8 cellular contexts compared by ENCODE assay signal in genomic region chr19:19034204-19034624, GRCh38. TPM values are rescaled to one million over a fixed set of nuclear protein-coding genes. Genes with fewer than 3 reads are reported as not detected.
DNase-seq lines count a peak whose midpoint lies in the region; ATAC-seq and TF ChIP-seq lines count a peak whose summit lies in the region.

No MANE protein-coding gene starts in this region.

- peaks cover 39% of the 10 kb centered on the region for H3K4me1 Mint-ChIP-seq in activated naive CD4-positive, alpha-beta T cell treated with anti-CD3 and anti-CD28 coated beads for 36 hours (ENCODE audit: low read depth)

- H3K4me1 ChIP-seq in BE2C (no peaks in the 10 kb centered on the region), MM.1S (ENCODE audit: low read length) (peaks cover 3% of the 10 kb centered on the region; the same call in 1 of the 2 replicates), SJSA1 (replicated peaks) (peaks cover 13% of the 10 kb centered on the region), urinary bladder (ENCODE audit: insufficient read depth) (peaks cover 2% of the 10 kb centered on the region)

- TF ChIP-seq CTCF in BE2C (IDR thresholded peaks at IDR 0.05; ENCODE audit: low read depth, low read length) (no peak), MM.1S (IDR thresholded peaks at IDR 0.05; ENCODE audit: low read length) (no peak)

- H3K36me3 Mint-ChIP-seq in activated naive CD4-positive, alpha-beta T cell treated with anti-CD3 and anti-CD28 coated beads for 36 hours (ENCODE audit: low read depth) = peaks cover 26% of the 10 kb centered on the region

- H3K4me2 ChIP-seq in MM.1S (ENCODE audit: low read depth, low read length) = peak overlapping the region; percentile 84

- H3K79me2 ChIP-seq in MM.1S (ENCODE audit: low read length) = peaks cover 86% of the 10 kb centered on the region

- H3K36me3 ChIP-seq in BE2C (peaks cover 52% of the 10 kb centered on the region), MM.1S (replicated peaks; ENCODE audit: insufficient read depth, low read length) (0 out of 2 replicates have a peak, but pooled peaks cover 5% of the 10 kb centered on the region), SJSA1 (peaks cover 53% of the 10 kb centered on the region), urinary bladder (ENCODE audit: insufficient read depth) (no peaks in the 10 kb centered on the region)

- peak overlapping the region; percentile 69 for H3K27ac Mint-ChIP-seq in activated naive CD4-positive, alpha-beta T cell treated with anti-CD3 and anti-CD28 coated beads for 36 hours

- no peaks in the 10 kb centered on the region for H3K9me2 ChIP-seq in MM.1S (replicated peaks; ENCODE audit: insufficient read depth, low read length)

- H3K27ac ChIP-seq in MM.1S (ENCODE audit: low read length) (peak overlapping the region; percentile 89), SJSA1 (peak overlapping the region; percentile 91), urinary bladder (ENCODE audit: low read depth) (no peak overlapping the region)

- H3K9me3 ChIP-seq in BE2C = no peaks in the 10 kb centered on the region
- H3K9me3 ChIP-seq in MM.1S (replicated peaks; ENCODE audit: insufficient read depth, low read length) = no peaks in the 10 kb centered on the region
- 0 out of 2 replicates have a peak, but pooled peaks cover 3% of the 10 kb centered on the region for H3K9me3 ChIP-seq in SJSA1 (replicated peaks)

- peak; percentile 78 for DNase-seq in BE2C
- DNase-seq in MM.1S = peak; percentile 91
- DNase-seq in SJSA1 (ENCODE audit: low read depth in 1 of 2, low spot score in 2 of 2) = peak in 1 of 2 experiments; percentile 68
- peak; percentile 84 for DNase-seq in activated naive CD4-positive, alpha-beta T cell treated with anti-CD3 and anti-CD28 coated beads for 36 hours
- peak; percentile 81 for DNase-seq in germinal center (ENCODE audit: low spot score)
- DNase-seq in posterior vena cava (ENCODE audit: low spot score) = peak; percentile 80

- intact Hi-C loops in activated naive CD4-positive, alpha-beta T cell treated with anti-CD3 and anti-CD28 coated beads for 36 hours (cut with micrococcal nuclease) = loop anchor here (5.0 kb wide), 1 partner anchor 103 kb away; the partner anchor contains the start of gene TMEM161A
- intact Hi-C loops in posterior vena cava (cut with DNase I) = no loop called here

- H3K4me3 Mint-ChIP-seq in activated naive CD4-positive, alpha-beta T cell treated with anti-CD3 and anti-CD28 coated beads for 36 hours = peak overlapping the region; percentile 82

- no peaks in the 10 kb centered on the region for H4K20me1 ChIP-seq in MM.1S (ENCODE audit: insufficient read depth, low read length)

- WGBS in urinary bladder = 8% methylated on average over 10 of the region's 10 CpGs

- CTCF ChIA-PET in activated naive CD4-positive, alpha-beta T cell treated with anti-CD3 and anti-CD28 coated beads for 36 hours (lab: Charles Lee) = interaction anchor here (0.6 kb wide), 1 partner anchor 104 kb away, joined by 3 read pairs; no protein-coding TSS in a partner anchor

- peaks cover 6% of the 10 kb centered on the region; the same call in 1 of the 2 replicates for H3F3A ChIP-seq in MM.1S (ENCODE audit: insufficient read depth, low read length)

- peak overlapping the region; percentile 68 for H3K9ac ChIP-seq in MM.1S (ENCODE audit: low read length)

- H3K9me3 Mint-ChIP-seq in activated naive CD4-positive, alpha-beta T cell treated with anti-CD3 and anti-CD28 coated beads for 36 hours = no peaks in the 10 kb centered on the region

- peak; percentile 51 for ATAC-seq in GM19395 (IDR thresholded peaks at IDR 0.05; ENCODE audit: unreplicated experiment)

- no peaks in the 10 kb centered on the region for H3K27me3 Mint-ChIP-seq in activated naive CD4-positive, alpha-beta T cell treated with anti-CD3 and anti-CD28 coated beads for 36 hours (ENCODE audit: low read depth)

- H2AFZ ChIP-seq in MM.1S (ENCODE audit: low read length) = peak overlapping the region; percentile 76

- no peaks in the 10 kb centered on the region for H3K27me3 ChIP-seq in BE2C
- H3K27me3 ChIP-seq in MM.1S (replicated peaks; ENCODE audit: insufficient read depth, low read length) = no peaks in the 10 kb centered on the region
- no peaks in the 10 kb centered on the region for H3K27me3 ChIP-seq in SJSA1 (replicated peaks)

- peak overlapping the region; percentile 69 for H3K4me3 ChIP-seq in BE2C (ENCODE audit: low read depth, low read length)
- peak overlapping the region; percentile 70 for H3K4me3 ChIP-seq in MM.1S (ENCODE audit: low read length)
- peak overlapping the region; percentile 97 for H3K4me3 ChIP-seq in SJSA1
- H3K4me3 ChIP-seq in urinary bladder (ENCODE audit: low read depth, low read length) = peak overlapping the region; percentile 87

RNA-seq across cellular contexts. Expression of gene ARMC6, which starts 0.8 kb away (rescaled TPM):
- polyA plus RNA-seq in BE2C (2012; ENCODE audit: insufficient read depth, insufficient read length, low read depth) = 157 TPM
- 54.9 and 59.9 TPM in 2 replicates for total RNA-seq in SJSA1 (2014; rRNA removed; shearing (Covaris generic))
- total RNA-seq in activated naive CD4-positive, alpha-beta T cell treated with anti-CD3 and anti-CD28 coated beads for 36 hours = 10 to 100 TPM; 24.2 to 24.6 TPM
- total RNA-seq in posterior vena cava = 10 to 100 TPM; 12.6 to 19.3 TPM
- total RNA-seq in urinary bladder = 19.6 TPM
- 20.3 TPM for polyA plus RNA-seq in urinary bladder

RNA-seq across cellular contexts. Expression of gene SUGP2, which starts 0.9 kb away (rescaled TPM):
- polyA plus RNA-seq in BE2C (2012; ENCODE audit: insufficient read depth, insufficient read length, low read depth) = 101 TPM
- 31.8 and 46.4 TPM in 2 replicates for total RNA-seq in SJSA1 (2014; rRNA removed; shearing (Covaris generic))
- total RNA-seq in activated naive CD4-positive, alpha-beta T cell treated with anti-CD3 and anti-CD28 coated beads for 36 hours = 100 to 1,000 TPM; 149 to 154 TPM
- total RNA-seq in posterior vena cava (10 to 100 TPM; 50.4 to 51.1 TPM), urinary bladder (55.8 TPM)
- 36.3 TPM for polyA plus RNA-seq in urinary bladder

RNA-seq across cellular contexts. Expression of gene SLC25A42, which starts 29.6 kb away (rescaled TPM):
- polyA plus RNA-seq in BE2C (2012; ENCODE audit: insufficient read depth, insufficient read length, low read depth) = 6.4 TPM
- total RNA-seq in SJSA1 (2014; rRNA removed; shearing (Covaris generic)) = 3.4 and 6.7 TPM in 2 replicates
- 1 to 10 TPM; 6.7 to 8.5 TPM for total RNA-seq in activated naive CD4-positive, alpha-beta T cell treated with anti-CD3 and anti-CD28 coated beads for 36 hours
- total RNA-seq in posterior vena cava (1 to 10 TPM; 4.9 to 8.0 TPM), urinary bladder (7.1 TPM)
- 14.8 TPM for polyA plus RNA-seq in urinary bladder
